In the genomic region with DNA sequence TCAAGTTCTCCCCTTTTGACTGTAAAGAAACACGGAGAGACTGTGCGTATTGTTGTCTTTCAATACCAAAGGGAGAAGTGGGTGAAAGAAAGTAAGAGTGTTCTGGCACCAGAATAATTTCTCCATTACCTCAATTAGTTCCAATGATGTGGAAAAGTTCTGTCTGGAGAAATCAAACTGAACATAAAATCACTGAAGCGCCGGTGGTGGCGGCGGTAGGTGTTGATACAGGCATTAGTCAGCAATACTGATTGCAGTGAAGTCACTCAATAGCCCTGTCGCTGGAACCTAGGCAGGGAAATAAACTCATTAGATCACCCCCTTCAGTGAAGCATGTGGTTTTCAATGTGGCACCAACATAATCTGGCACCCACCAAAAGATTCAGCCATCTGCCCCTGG, we compare ENCODE assay signal across 15 cellular contexts.
"Had no signal": no experiment of that assay in that cellular context is flagged by ENCODE, and none has a peak within 500 bp of the region (broad histone marks: within the 10 kb centered on the region; RNA-seq: fewer than 3 reads in every experiment).

No MANE protein-coding gene starts in this region.

- ATAC-seq: activated CD4-positive, alpha-beta T cell treated with anti-CD3 and anti-CD28 coated beads for 36 hours; activated CD8-positive, alpha-beta T cell treated with anti-CD3 and anti-CD28 coated beads for 36 hours; activated T-cell treated with anti-CD3 and anti-CD28 coated beads, Interleukin-2, amount 50 U/mL, for 72 hours; heart right ventricle; stimulated activated naive CD8-positive, alpha-beta T cell treated with anti-CD3 and anti-CD28 coated beads, Interleukin-15, amount 100 ng/mL, for 72 hours had no signal

- H3K36me3 ChIP-seq: heart right ventricle had no signal

- H3K27ac Mint-ChIP-seq: activated CD4-positive, alpha-beta T cell treated with anti-CD3 and anti-CD28 coated beads for 36 hours; activated CD8-positive, alpha-beta T cell treated with anti-CD3 and anti-CD28 coated beads for 36 hours; activated naive CD8-positive, alpha-beta T cell treated with anti-CD3 and anti-CD28 coated beads for 36 hours; activated T-cell treated with anti-CD3 and anti-CD28 coated beads, Interleukin-2, amount 50 U/mL, for 72 hours; nephron had no signal

- DNase-seq: activated CD4-positive, alpha-beta T cell treated with anti-CD3 and anti-CD28 coated beads for 36 hours; activated CD8-positive, alpha-beta memory T cell treated with anti-CD3 and anti-CD28 coated beads, Interleukin-2, amount 50 U/mL, for 4 hours; activated CD8-positive, alpha-beta T cell treated with anti-CD3 and anti-CD28 coated beads for 36 hours; activated gamma-delta T cell treated with Interleukin-2 at 50 U/mL for 16 hours; activated naive CD8-positive, alpha-beta T cell treated with anti-CD3 and anti-CD28 coated beads for 36 hours; activated T-cell treated with anti-CD3 and anti-CD28 coated beads, Interleukin-2, amount 50 U/mL, for 72 hours; foreskin melanocyte; heart right ventricle; islet precursor cell; mesendoderm; stimulated activated CD4-positive, alpha-beta T cell treated with anti-CD3 and anti-CD28 coated beads, Interleukin-4, amount 100 ng/mL, for 24 hours; stimulated activated naive CD8-positive, alpha-beta T cell treated with anti-CD3 and anti-CD28 coated beads, Interleukin-15, amount 100 ng/mL, for 72 hours; T-helper 9 cell; testis had no signal

- H3K27me3 Mint-ChIP-seq: activated CD4-positive, alpha-beta T cell treated with anti-CD3 and anti-CD28 coated beads for 36 hours; activated CD8-positive, alpha-beta T cell treated with anti-CD3 and anti-CD28 coated beads for 36 hours; activated naive CD8-positive, alpha-beta T cell treated with anti-CD3 and anti-CD28 coated beads for 36 hours; stimulated activated naive CD8-positive, alpha-beta T cell treated with anti-CD3 and anti-CD28 coated beads, Interleukin-15, amount 100 ng/mL, for 72 hours had no signal

- H3K4me1 ChIP-seq: heart right ventricle, testis had no signal

- H3K4me3 Mint-ChIP-seq: activated CD4-positive, alpha-beta T cell treated with anti-CD3 and anti-CD28 coated beads for 36 hours; activated CD8-positive, alpha-beta T cell treated with anti-CD3 and anti-CD28 coated beads for 36 hours; activated naive CD8-positive, alpha-beta T cell treated with anti-CD3 and anti-CD28 coated beads for 36 hours; activated T-cell treated with anti-CD3 and anti-CD28 coated beads, Interleukin-2, amount 50 U/mL, for 72 hours; nephron; stimulated activated naive CD8-positive, alpha-beta T cell treated with anti-CD3 and anti-CD28 coated beads, Interleukin-15, amount 100 ng/mL, for 72 hours had no signal

- H3K4me1 Mint-ChIP-seq: activated CD4-positive, alpha-beta T cell treated with anti-CD3 and anti-CD28 coated beads for 36 hours; activated naive CD8-positive, alpha-beta T cell treated with anti-CD3 and anti-CD28 coated beads for 36 hours; nephron; stimulated activated naive CD8-positive, alpha-beta T cell treated with anti-CD3 and anti-CD28 coated beads, Interleukin-15, amount 100 ng/mL, for 72 hours had no signal

- H3K4me3 ChIP-seq: heart right ventricle, testis had no signal

- H3K36me3 Mint-ChIP-seq: activated naive CD8-positive, alpha-beta T cell treated with anti-CD3 and anti-CD28 coated beads for 36 hours had no signal

- H3K9me3 ChIP-seq: testis had no signal

- H3K27me3 ChIP-seq: heart right ventricle, testis had no signal

- H3K27ac ChIP-seq: heart right ventricle, testis had no signal
